In the genomic region with DNA sequence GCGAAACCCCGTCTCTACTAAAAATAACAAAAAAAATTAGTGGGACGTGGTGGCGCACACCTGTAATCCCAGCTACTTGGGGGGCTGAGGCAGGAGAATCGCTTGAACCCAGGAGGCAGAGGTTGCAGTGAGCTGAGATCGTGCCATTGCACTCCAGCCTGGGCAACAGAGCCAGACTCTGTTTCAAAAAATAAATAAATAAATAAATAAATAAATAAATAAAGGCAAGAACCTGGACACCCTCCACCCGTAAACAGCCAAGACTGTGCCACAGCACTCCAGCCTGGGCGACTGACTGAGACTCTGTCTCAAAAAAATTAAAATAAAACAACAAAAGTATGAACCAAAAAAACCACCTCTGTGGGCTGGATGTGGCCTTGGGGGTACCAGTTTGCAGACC, we compare ENCODE assay signal across 5 cellular contexts. TPM values are rescaled to one million over a fixed set of nuclear protein-coding genes. Genes with fewer than 3 reads are reported as not detected.
"Had no signal": no experiment of that assay in that cellular context is flagged by ENCODE, and none has a peak within 500 bp of the region (broad histone marks: within the 10 kb centered on the region; RNA-seq: fewer than 3 reads in every experiment).

No MANE protein-coding gene starts in this region.

RNA-seq across cellular contexts. Expression of gene TMEM98, which starts 1.2 kb away (rescaled TPM):
- total RNA-seq: activated CD8-positive, alpha-beta memory T cell treated with anti-CD3 and anti-CD28 coated beads for 36 hours; activated naive CD4-positive, alpha-beta T cell treated with anti-CD3 and anti-CD28 coated beads for 36 hours; activated naive CD8-positive, alpha-beta T cell treated with anti-CD3 and anti-CD28 coated beads for 36 hours; natural killer cell; T-helper 17 cell had no signal
